8 cellular contexts compared by ENCODE assay signal in the genomic region with DNA sequence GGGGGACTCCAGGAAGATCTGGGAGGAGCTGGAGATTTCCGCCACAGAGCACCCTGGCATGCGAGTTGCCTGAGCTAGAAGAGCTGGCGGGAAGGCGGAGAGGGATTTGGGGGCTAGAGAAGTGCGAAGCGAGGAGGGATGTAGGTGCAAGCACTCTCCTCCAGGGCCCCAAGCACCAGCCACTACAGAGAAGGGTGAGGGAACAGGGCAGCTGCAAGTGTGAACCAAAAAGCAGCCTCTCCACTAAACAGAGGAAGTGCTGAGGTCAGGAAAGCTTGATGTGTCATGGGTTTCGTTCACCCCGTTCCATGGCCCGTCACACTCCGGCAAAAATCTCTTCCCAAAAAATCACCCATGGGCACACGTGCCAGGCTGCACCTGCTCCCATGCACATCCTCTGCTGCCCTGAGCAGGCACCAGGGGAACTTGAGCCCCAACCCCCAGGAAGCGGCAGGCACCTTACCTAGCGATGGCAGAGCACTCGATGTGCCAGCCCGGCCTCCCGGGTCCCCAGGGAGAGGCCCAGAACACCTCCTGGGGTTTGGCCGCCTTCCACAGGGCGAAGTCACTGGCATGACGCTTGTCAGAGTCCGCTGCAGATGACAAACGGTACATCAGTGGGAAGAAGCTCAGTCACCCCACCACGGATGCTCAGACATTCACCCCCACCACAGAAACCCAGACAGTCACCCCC. TPM values are rescaled to one million over a fixed set of nuclear protein-coding genes. Genes with fewer than 3 reads are reported as not detected.
DNase-seq lines count a peak whose midpoint lies in the region; ATAC-seq lines count a peak whose summit lies in the region.

No MANE protein-coding gene starts in this region.

- peaks cover 59% of the 10 kb centered on the region for H3K4me1 Mint-ChIP-seq in memory B cell

- H3K4me3 ChIP-seq in Karpas-422 (ENCODE audit: low read length) = peak overlapping the region; percentile 57

- DNase-seq in Karpas-422 = peak; percentile 76
- DNase-seq in memory B cell (ENCODE audit: low spot score in 2 of 2) = peak; percentile 49 to 63
- no peak for DNase-seq in hypothalamus (lab: John Stamatoyannopoulos, UW)
- DNase-seq in COLO829 (ENCODE audit: low spot score) = no peak
- DNase-seq in LoVo (ENCODE audit: low spot score) = no peak
- no peak for DNase-seq in GF-D8 (lab: John Stamatoyannopoulos, UW)

- H3K27ac Mint-ChIP-seq in memory B cell = peak overlapping the region; percentile 99

- no peaks in the 10 kb centered on the region for H3K9me2 ChIP-seq in Karpas-422 (replicated peaks; ENCODE audit: insufficient read depth, low read length)

- no peak overlapping the region for H2AFZ ChIP-seq in Karpas-422 (ENCODE audit: low read length)

- peaks cover 28% of the 10 kb centered on the region for H3K4me1 ChIP-seq in Karpas-422 (ENCODE audit: low read length)

- H4K20me1 ChIP-seq in Karpas-422 (ENCODE audit: insufficient read depth, low read depth, low read length) = no peaks in the 10 kb centered on the region

- H3K27ac ChIP-seq in Karpas-422 (ENCODE audit: low read length) = peak overlapping the region; percentile 98

- H3K9me3 ChIP-seq in Karpas-422 (ENCODE audit: low read length) = no peaks in the 10 kb centered on the region

- no peaks in the 10 kb centered on the region for H3K27me3 ChIP-seq in Karpas-422 (ENCODE audit: low read length)

- H3K4me3 Mint-ChIP-seq in memory B cell = peak overlapping the region; percentile 88

- peaks cover under 1% of the 10 kb centered on the region for H3K9me3 Mint-ChIP-seq in memory B cell

- H3K36me3 ChIP-seq in Karpas-422 (ENCODE audit: insufficient read depth, low read length) = no peaks in the 10 kb centered on the region; the same call in 1 of the 2 replicates

- peaks cover 28% of the 10 kb centered on the region for H3K36me3 Mint-ChIP-seq in memory B cell

- peaks cover 4% of the 10 kb centered on the region; the same call in 1 of the 2 replicates for H3K79me2 ChIP-seq in Karpas-422 (ENCODE audit: low read length)

- peak overlapping the region; percentile 71 for H3K9ac ChIP-seq in Karpas-422 (ENCODE audit: low read length)

- H3K4me2 ChIP-seq in Karpas-422 (ENCODE audit: low read depth, low read length, poor library complexity, severe bottlenecking) = peak overlapping the region; percentile 82

- H3K27me3 Mint-ChIP-seq in memory B cell = no peaks in the 10 kb centered on the region

- ATAC-seq in GM18517 (IDR thresholded peaks at IDR 0.05; ENCODE audit: unreplicated experiment) (peak; percentile 76), GM21576 (IDR thresholded peaks at IDR 0.05; ENCODE audit: unreplicated experiment) (peak; percentile 75), memory B cell (ENCODE audit: low read depth) (peak; percentile 68)

RNA-seq across cellular contexts. Expression of a gene that starts 29.3 kb away (rescaled TPM):
- total RNA-seq in Karpas-422 (2014; rRNA removed; shearing (Covaris generic); ENCODE audit: low replicate concordance) = 48.2 and 102 TPM in 2 replicates

RNA-seq across cellular contexts. Expression of a gene that starts 36.8 kb away (rescaled TPM):
- 6.3 and 19.9 TPM in 2 replicates for total RNA-seq in Karpas-422 (2014; rRNA removed; shearing (Covaris generic); ENCODE audit: low replicate concordance)

Comparison
In these comparisons a context has a peak if more than half of its experiments do, and no peak if none do; other contexts are left out.
1. DNase-seq: peak in Karpas-422 (single experiment) and memory B cell (2 of 2); none in hypothalamus (0 of 51), COLO829 (single experiment), LoVo (single experiment) and GF-D8 (single experiment).
2. Peak in every context shown above with its lines, with median percentiles within 50 percentile points of each other: ATAC-seq.